Comparison of ENCODE assay signal across 19 cellular contexts in genomic region chr1:61322769-61323168, GRCh38.
DNase-seq lines count a peak whose midpoint lies in the region; ATAC-seq and TF ChIP-seq lines count a peak whose summit lies in the region.
"Had no signal": no experiment of that assay in that cellular context is flagged by ENCODE, and none has a peak within 500 bp of the region (broad histone marks: within the 10 kb centered on the region; RNA-seq: fewer than 3 reads in every experiment).

No MANE protein-coding gene starts in this region.

- no peaks in the 10 kb centered on the region for H3K27me3 Mint-ChIP-seq in stimulated activated naive CD8-positive, alpha-beta T cell treated with anti-CD3 and anti-CD28 coated beads, Interleukin-15, amount 100 ng/mL, for 72 hours
- H3K27me3 Mint-ChIP-seq: activated naive CD8-positive, alpha-beta T cell treated with anti-CD3 and anti-CD28 coated beads, Interleukin-2, amount 10 ng/mL, durations not matched to agents 7 days and 5 days had no signal

- no peaks in the 10 kb centered on the region for H3K9me3 Mint-ChIP-seq in stimulated activated naive CD8-positive, alpha-beta T cell treated with anti-CD3 and anti-CD28 coated beads, Interleukin-15, amount 100 ng/mL, for 72 hours
- H3K9me3 Mint-ChIP-seq: HFFc6 had no signal

- H3K4me3 ChIP-seq in epithelial cell of esophagus (ENCODE audit: low read length) = no peak overlapping the region
- H3K4me3 ChIP-seq: GM12878, prostate gland, upper lobe of left lung had no signal

- no peak for TF ChIP-seq CTCF in epithelial cell of esophagus (IDR thresholded peaks at IDR 0.05; ENCODE audit: insufficient read depth, low read depth, low read length, missing control alignments)

- peaks cover 40% of the 10 kb centered on the region for H3K4me1 Mint-ChIP-seq in stimulated activated naive CD8-positive, alpha-beta T cell treated with anti-CD3 and anti-CD28 coated beads, Interleukin-15, amount 100 ng/mL, for 72 hours

- ATAC-seq in stimulated activated naive CD8-positive, alpha-beta T cell treated with anti-CD3 and anti-CD28 coated beads, Interleukin-15, amount 100 ng/mL, for 72 hours = peak; percentile 58
- ATAC-seq in HG02885 (IDR thresholded peaks at IDR 0.05; ENCODE audit: poor library complexity, unreplicated experiment) = no peak
- no peak for ATAC-seq in GM18505 (IDR thresholded peaks at IDR 0.05; ENCODE audit: unreplicated experiment)
- ATAC-seq: GM12878 had no signal

- H3K4me3 Mint-ChIP-seq in stimulated activated naive CD8-positive, alpha-beta T cell treated with anti-CD3 and anti-CD28 coated beads, Interleukin-15, amount 100 ng/mL, for 72 hours = no peak overlapping the region
- H3K4me3 Mint-ChIP-seq: activated naive CD8-positive, alpha-beta T cell treated with anti-CD3 and anti-CD28 coated beads, Interleukin-2, amount 10 ng/mL, durations not matched to agents 7 days and 5 days; HFFc6 had no signal

- no peak for TF ChIP-seq POLR2A in GM18505 (IDR thresholded peaks at IDR 0.05; ENCODE audit: borderline replicate concordance, extremely low read depth, insufficient read depth, insufficient read length)

- H3K27ac Mint-ChIP-seq in stimulated activated naive CD8-positive, alpha-beta T cell treated with anti-CD3 and anti-CD28 coated beads, Interleukin-15, amount 100 ng/mL, for 72 hours = peak overlapping the region in 1 of 2 donors; percentile 90
- H3K27ac Mint-ChIP-seq: activated naive CD8-positive, alpha-beta T cell treated with anti-CD3 and anti-CD28 coated beads, Interleukin-2, amount 10 ng/mL, durations not matched to agents 7 days and 5 days; HFFc6 had no signal

- peak; percentile 15 for DNase-seq in stimulated activated CD4-positive, alpha-beta T cell treated with anti-CD3 and anti-CD28 coated beads, Interleukin-1b, Interleukin-23, amount 100 ng/mL, for 48 hours
- no peak for DNase-seq in stimulated activated CD4-positive, alpha-beta T cell treated with anti-CD3 and anti-CD28 coated beads, Interleukin-12 subunit alpha, Interleukin-12 subunit beta, amount 100 ng/mL, for 4 hours
- DNase-seq in NCI-H345 treated with DMSO at 0.1 percent for 48 hours (lab: John Stamatoyannopoulos, UW; ENCODE audit: unreplicated experiment) (peak; percentile 64), epithelial cell of esophagus (ENCODE audit: low read depth) (peak; percentile 82), activated gamma-delta T cell (lab: John Stamatoyannopoulos, UW) (no peak)
- DNase-seq in stimulated activated naive CD8-positive, alpha-beta T cell treated with anti-CD3 and anti-CD28 coated beads, Interleukin-15, amount 100 ng/mL, for 72 hours = peak in 1 of 2 donors; percentile 19
- DNase-seq: activated naive CD8-positive, alpha-beta T cell treated with anti-CD3 and anti-CD28 coated beads, Interleukin-2, amount 10 ng/mL, durations not matched to agents 7 days and 5 days; BE2C; head of caudate nucleus; HFFc6; kidney glomerular epithelial cell; NCI-H526 treated with DMSO at 0.1 percent for 48 hours; Right ventricle myocardium superior; T1000; upper lobe of left lung had no signal

Comparison
In these comparisons a context has a peak if more than half of its experiments do, and no peak if none do; other contexts are left out.
1. DNase-seq: peak in stimulated activated CD4-positive, alpha-beta T cell treated with anti-CD3 and anti-CD28 coated beads, Interleukin-1b, Interleukin-23, amount 100 ng/mL, for 48 hours (single experiment), NCI-H345 treated with DMSO at 0.1 percent for 48 hours (single experiment) and epithelial cell of esophagus (single experiment); none in stimulated activated CD4-positive, alpha-beta T cell treated with anti-CD3 and anti-CD28 coated beads, Interleukin-12 subunit alpha, Interleukin-12 subunit beta, amount 100 ng/mL, for 4 hours (single experiment) and activated gamma-delta T cell (single experiment).